In the genomic region with DNA sequence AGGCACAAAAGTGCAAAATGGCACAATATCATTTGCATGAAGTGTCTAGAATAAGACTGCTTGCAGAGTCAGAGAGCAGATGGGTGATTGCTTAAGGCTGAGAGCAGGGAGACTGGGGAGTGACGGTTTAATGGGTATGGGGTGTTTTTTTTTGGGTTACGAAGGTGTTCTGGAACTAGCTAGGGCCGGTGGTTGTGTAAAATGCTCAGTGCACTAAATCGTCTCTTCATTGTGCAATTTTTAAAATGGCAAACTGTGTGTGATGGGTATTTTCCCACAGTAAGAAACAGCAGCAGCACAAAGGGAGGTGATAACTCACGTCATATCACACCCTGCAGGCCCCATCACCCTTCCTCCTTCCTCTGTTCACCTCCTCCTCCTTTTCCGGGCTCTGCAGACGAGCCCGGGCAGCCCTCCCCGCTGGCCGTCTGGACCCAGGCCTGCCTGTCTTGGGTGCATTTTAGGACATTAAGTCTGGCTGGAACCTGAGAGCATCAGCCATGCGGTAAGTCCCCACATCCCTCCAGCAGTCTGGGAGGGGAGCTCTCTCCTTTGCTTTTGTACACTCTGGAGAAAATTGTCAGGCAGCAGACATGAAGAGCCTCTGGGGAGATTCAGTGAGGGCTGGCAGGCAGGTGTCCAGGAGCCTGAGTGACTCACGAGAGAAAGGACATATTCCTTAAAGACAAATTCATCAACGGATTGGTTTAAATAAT, we compare ENCODE assay signal across 1 cellular context.
TF ChIP-seq lines count a peak whose summit lies in the region.

No MANE protein-coding gene starts in this region.

TF ChIP-seq in HepG2, 621 proteins besides CTCF, POLR2A, EP300 and RAD21 (continued from another document):
- TF ChIP-seq, protein P1, sequence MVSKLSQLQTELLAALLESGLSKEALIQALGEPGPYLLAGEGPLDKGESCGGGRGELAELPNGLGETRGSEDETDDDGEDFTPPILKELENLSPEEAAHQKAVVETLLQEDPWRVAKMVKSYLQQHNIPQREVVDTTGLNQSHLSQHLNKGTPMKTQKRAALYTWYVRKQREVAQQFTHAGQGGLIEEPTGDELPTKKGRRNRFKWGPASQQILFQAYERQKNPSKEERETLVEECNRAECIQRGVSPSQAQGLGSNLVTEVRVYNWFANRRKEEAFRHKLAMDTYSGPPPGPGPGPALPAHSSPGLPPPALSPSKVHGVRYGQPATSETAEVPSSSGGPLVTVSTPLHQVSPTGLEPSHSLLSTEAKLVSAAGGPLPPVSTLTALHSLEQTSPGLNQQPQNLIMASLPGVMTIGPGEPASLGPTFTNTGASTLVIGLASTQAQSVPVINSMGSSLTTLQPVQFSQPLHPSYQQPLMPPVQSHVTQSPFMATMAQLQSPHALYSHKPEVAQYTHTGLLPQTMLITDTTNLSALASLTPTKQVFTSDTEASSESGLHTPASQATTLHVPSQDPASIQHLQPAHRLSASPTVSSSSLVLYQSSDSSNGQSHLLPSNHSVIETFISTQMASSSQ (IDR thresholded peaks at IDR 0.05; ENCODE audit: low read depth), result no peak
- TF ChIP-seq, protein P1 (CRISPR knock-in tag; IDR thresholded peaks at IDR 0.05; ENCODE audit: borderline replicate concordance), result no peak
- TF ChIP-seq NFIC (IDR thresholded peaks at IDR 0.05; ENCODE audit: low read length) (no peak), ZFP41 (CRISPR knock-in tag; IDR thresholded peaks at IDR 0.05; ENCODE audit: borderline replicate concordance) (no peak), ZBTB42 (CRISPR knock-in tag; IDR thresholded peaks at IDR 0.05) (no peak)
- TF ChIP-seq, protein P2, sequence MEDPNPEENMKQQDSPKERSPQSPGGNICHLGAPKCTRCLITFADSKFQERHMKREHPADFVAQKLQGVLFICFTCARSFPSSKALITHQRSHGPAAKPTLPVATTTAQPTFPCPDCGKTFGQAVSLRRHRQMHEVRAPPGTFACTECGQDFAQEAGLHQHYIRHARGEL (CRISPR knock-in tag; IDR thresholded peaks at IDR 0.05), result no peak
- TF ChIP-seq, protein P3, sequence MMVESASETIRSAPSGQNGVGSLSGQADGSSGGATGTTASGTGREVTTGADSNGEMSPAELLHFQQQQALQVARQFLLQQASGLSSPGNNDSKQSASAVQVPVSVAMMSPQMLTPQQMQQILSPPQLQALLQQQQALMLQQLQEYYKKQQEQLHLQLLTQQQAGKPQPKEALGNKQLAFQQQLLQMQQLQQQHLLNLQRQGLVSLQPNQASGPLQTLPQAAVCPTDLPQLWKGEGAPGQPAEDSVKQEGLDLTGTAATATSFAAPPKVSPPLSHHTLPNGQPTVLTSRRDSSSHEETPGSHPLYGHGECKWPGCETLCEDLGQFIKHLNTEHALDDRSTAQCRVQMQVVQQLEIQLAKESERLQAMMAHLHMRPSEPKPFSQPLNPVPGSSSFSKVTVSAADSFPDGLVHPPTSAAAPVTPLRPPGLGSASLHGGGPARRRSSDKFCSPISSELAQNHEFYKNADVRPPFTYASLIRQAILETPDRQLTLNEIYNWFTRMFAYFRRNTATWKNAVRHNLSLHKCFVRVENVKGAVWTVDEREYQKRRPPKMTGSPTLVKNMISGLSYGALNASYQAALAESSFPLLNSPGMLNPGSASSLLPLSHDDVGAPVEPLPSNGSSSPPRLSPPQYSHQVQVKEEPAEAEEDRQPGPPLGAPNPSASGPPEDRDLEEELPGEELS (CRISPR knock-in tag; IDR thresholded peaks at IDR 0.05), result no peak
- TF ChIP-seq, protein P4, sequence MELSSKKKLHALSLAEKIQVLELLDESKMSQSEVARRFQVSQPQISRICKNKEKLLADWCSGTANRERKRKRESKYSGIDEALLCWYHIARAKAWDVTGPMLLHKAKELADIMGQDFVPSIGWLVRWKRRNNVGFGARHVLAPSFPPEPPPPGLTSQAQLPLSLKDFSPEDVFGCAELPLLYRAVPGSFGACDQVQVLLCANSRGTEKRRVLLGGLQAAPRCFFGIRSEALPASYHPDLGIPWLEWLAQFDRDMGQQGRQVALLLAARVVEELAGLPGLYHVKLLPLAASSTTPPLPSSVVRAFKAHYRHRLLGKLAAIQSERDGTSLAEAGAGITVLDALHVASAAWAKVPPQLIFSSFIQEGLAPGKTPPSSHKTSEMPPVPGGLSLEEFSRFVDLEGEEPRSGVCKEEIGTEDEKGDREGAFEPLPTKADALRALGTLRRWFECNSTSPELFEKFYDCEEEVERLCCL (CRISPR knock-in tag; IDR thresholded peaks at IDR 0.05; ENCODE audit: borderline replicate concordance), result no peak
TF ChIP-seq in HepG2: peak in this region for 0.
